Comparison of ENCODE assay signal across 8 cellular contexts in genomic region chr6:56593801-56594318, GRCh38. TPM values are rescaled to one million over a fixed set of nuclear protein-coding genes. Genes with fewer than 3 reads are reported as not detected.
DNase-seq lines count a peak whose midpoint lies in the region; ATAC-seq and TF ChIP-seq lines count a peak whose summit lies in the region.

No MANE protein-coding gene starts in this region.

- no peak overlapping the region for H3K27ac ChIP-seq in right cardiac atrium (ENCODE audit: low read length)
- no peak overlapping the region for H3K27ac ChIP-seq in CD8-positive, alpha-beta T cell (ENCODE audit: low read depth, low read length)

- peak; percentile 39 for DNase-seq in activated CD4-positive, alpha-beta T cell treated with anti-CD3 and anti-CD28 coated beads for 48 hours
- DNase-seq in activated CD4-positive, alpha-beta T cell treated with anti-CD3 and anti-CD28 coated beads for 4 hours: no peak
- DNase-seq in HFFc6 (no peak), NB4 (ENCODE audit: low read depth) (peak; percentile 58), right cardiac atrium (no peak), NCI-H1436 (lab: John Stamatoyannopoulos, UW) (no peak), GDM1 (lab: John Stamatoyannopoulos, UW) (no peak)
- no peak for DNase-seq in CD8-positive, alpha-beta T cell

- no peaks in the 10 kb centered on the region for H3K27me3 ChIP-seq in right cardiac atrium (ENCODE audit: control insufficient read depth, insufficient read depth)
- H3K27me3 ChIP-seq in CD8-positive, alpha-beta T cell (ENCODE audit: insufficient read depth, low read length): no peaks in the 10 kb centered on the region

- ATAC-seq in right cardiac atrium: peak; percentile 45 to 59
- ATAC-seq in CD8-positive, alpha-beta T cell: no peak

- H3K4me3 ChIP-seq in NB4 (ENCODE audit: low read depth, low read length) (no peak overlapping the region), right cardiac atrium (ENCODE audit: low read length) (no peak overlapping the region)
- no peak overlapping the region for H3K4me3 ChIP-seq in CD8-positive, alpha-beta T cell (ENCODE audit: low read depth, low read length)

- TF ChIP-seq CTCF in HFFc6 (IDR thresholded peaks at IDR 0.05) (no peak), NB4 (IDR thresholded peaks at IDR 0.05; ENCODE audit: low read depth, low read length) (no peak)
- no peak for TF ChIP-seq CTCF in CD8-positive, alpha-beta T cell (IDR thresholded peaks at IDR 0.05)

- H3K4me1 ChIP-seq in right cardiac atrium (ENCODE audit: control insufficient read depth, insufficient read depth, low read length): peaks cover 2% of the 10 kb centered on the region
- H3K4me1 ChIP-seq in CD8-positive, alpha-beta T cell (ENCODE audit: insufficient read depth, low read length): no peaks in the 10 kb centered on the region

- H3K36me3 ChIP-seq in CD8-positive, alpha-beta T cell (ENCODE audit: insufficient read depth, low read length): no peaks in the 10 kb centered on the region

- no peaks in the 10 kb centered on the region for H3K9me3 Mint-ChIP-seq in HFFc6
- H3K9me3 Mint-ChIP-seq in CD8-positive, alpha-beta T cell: no peaks in the 10 kb centered on the region

- peak overlapping the region; percentile 11; the same call in 1 of the 2 replicates for H3K4me3 Mint-ChIP-seq in HFFc6
- no peak overlapping the region for H3K4me3 Mint-ChIP-seq in CD8-positive, alpha-beta T cell

- intact Hi-C loops in right cardiac atrium (cut with DNase I): loop anchor here (2.0 to 10.0 kb wide), 6 partner anchors 119 to 241 kb away; no protein-coding TSS in a partner anchor
- intact Hi-C loops in CD8-positive, alpha-beta T cell (cut with DNase I, micrococcal nuclease): loop anchor here in 1 of 2 experiments (1.0 kb wide), 1 partner anchor 233 kb away; no protein-coding TSS in a partner anchor

- CTCF ChIA-PET in CD8-positive, alpha-beta T cell (lab: Charles Lee): interaction anchor here (1.0 to 1.3 kb wide), 3 partner anchors 10 to 236 kb away, joined by 4 read pairs; no protein-coding TSS in a partner anchor

- no peak for TF ChIP-seq POLR2A in NB4 (IDR thresholded peaks at IDR 0.05; ENCODE audit: extremely low read depth, insufficient read length)

- no peaks in the 10 kb centered on the region for H3K9me3 ChIP-seq in right cardiac atrium (ENCODE audit: control insufficient read depth, low read length)
- H3K9me3 ChIP-seq in CD8-positive, alpha-beta T cell (ENCODE audit: low read length): no peaks in the 10 kb centered on the region

- POLR2A ChIA-PET in CD8-positive, alpha-beta T cell (lab: Charles Lee): no interaction called here

- peaks cover 63% of the 10 kb centered on the region for H3K36me3 Mint-ChIP-seq in HFFc6 (ENCODE audit: low read depth)
- no peaks in the 10 kb centered on the region for H3K36me3 Mint-ChIP-seq in CD8-positive, alpha-beta T cell

- H3K27ac Mint-ChIP-seq in HFFc6: peak overlapping the region; percentile 57
- H3K27ac Mint-ChIP-seq in CD8-positive, alpha-beta T cell: no peak overlapping the region

- peaks cover 20% of the 10 kb centered on the region for H3K27me3 Mint-ChIP-seq in HFFc6 (ENCODE audit: insufficient read depth)
- H3K27me3 Mint-ChIP-seq in CD8-positive, alpha-beta T cell (ENCODE audit: low read depth): peaks cover 2% of the 10 kb centered on the region

- peaks cover 36% of the 10 kb centered on the region for H3K4me1 Mint-ChIP-seq in HFFc6 (ENCODE audit: low read depth)
- peaks cover 6% of the 10 kb centered on the region for H3K4me1 Mint-ChIP-seq in CD8-positive, alpha-beta T cell (ENCODE audit: low read depth)

- 68% methylated on average over 5 of the region's 5 CpGs for WGBS in right cardiac atrium

RNA-seq across cellular contexts. Expression of gene DST, which starts 48.8 kb away (rescaled TPM):
- total RNA-seq in HFFc6 (2021; fragmentation: NEBNext Ultra II Directional; extraction: Animal tissue kit (Norgen Biotek cat#: 25700)): 100 to 1,000 TPM; 246 to 408 (median 279) TPM
- 100 to 1,000 TPM; 193 to 308 (median 237) TPM for total RNA-seq in right cardiac atrium
- 148 TPM for polyA plus RNA-seq in right cardiac atrium
- under 1 TPM; 0.43 to 0.56 TPM for total RNA-seq in CD8-positive, alpha-beta T cell

Comparison
In these comparisons a context has a peak if more than half of its experiments do, and no peak if none do; other contexts are left out.
1. DNase-seq: peak in activated CD4-positive, alpha-beta T cell treated with anti-CD3 and anti-CD28 coated beads for 48 hours (single experiment) and NB4 (single experiment); none in activated CD4-positive, alpha-beta T cell treated with anti-CD3 and anti-CD28 coated beads for 4 hours (0 of 2), HFFc6 (single experiment), right cardiac atrium (0 of 3), CD8-positive, alpha-beta T cell (0 of 7), NCI-H1436 (single experiment) and GDM1 (single experiment).
2. RNA of gene DST, which starts 48.8 kb away (total RNA-seq): 246 to 408 TPM in HFFc6 and 193 to 308 TPM in right cardiac atrium; 0.43 to 0.56 TPM in CD8-positive, alpha-beta T cell; every median in the first group is over 100 times any median in the second.